8 cellular contexts compared by ENCODE assay signal in genomic region chr11:46290598-46291309, GRCh38. TPM values are rescaled to one million over a fixed set of nuclear protein-coding genes. Genes with fewer than 3 reads are reported as not detected.
DNase-seq lines count a peak whose midpoint lies in the region; ATAC-seq and TF ChIP-seq lines count a peak whose summit lies in the region.
"Had no signal": no experiment of that assay in that cellular context is flagged by ENCODE, and none has a peak within 500 bp of the region (broad histone marks: within the 10 kb centered on the region; RNA-seq: fewer than 3 reads in every experiment).

No MANE protein-coding gene starts in this region.

- peaks cover 10% of the 10 kb centered on the region; the same call in 1 of the 2 replicates for H4K20me1 ChIP-seq in SK-N-SH (ENCODE audit: insufficient read depth)

- peak overlapping the region; percentile 72 for H3K4me2 ChIP-seq in SK-N-SH

- 46% methylated on average over 4 of the region's 6 CpGs for WGBS in SK-N-SH (ENCODE audit: low lambda C conversion rate)
- WGBS in right cardiac atrium: 65% methylated on average over 6 of the region's 6 CpGs

- H3K27me3 ChIP-seq in SK-N-SH (ENCODE audit: insufficient read depth): no peaks in the 10 kb centered on the region
- no peaks in the 10 kb centered on the region for H3K27me3 ChIP-seq in right cardiac atrium (ENCODE audit: control insufficient read depth, insufficient read depth)

- ATAC-seq in right cardiac atrium: peak; percentile 5 to 27

- H3K79me2 ChIP-seq in SK-N-SH (ENCODE audit: insufficient read depth): peaks cover 86% of the 10 kb centered on the region

- H2AFZ ChIP-seq in SK-N-SH (ENCODE audit: low read depth): no peak overlapping the region

- CTCF ChIA-PET in HEK293T (lab: Yijun Ruan, JAX) (interaction anchor here (0.6 kb wide), 1 partner anchor 465 kb away, joined by 3 read pairs; no protein-coding TSS in a partner anchor), SK-N-SH (lab: Yijun Ruan, JAX) (interaction anchor here (1.4 to 3.7 kb wide), 6 partner anchors 9 to 168 kb away, joined by 3 to 27 read pairs (median 4); no protein-coding TSS in a partner anchor)

- H3K4me3 ChIP-seq in SK-N-SH (ENCODE audit: low read depth in 2 of 2, low read length in 1 of 2): 0 out of 4 replicates have a peak overlapping the region, but pooled peaks of 1 of the 2 experiments have one; percentile 9
- H3K4me3 ChIP-seq in right cardiac atrium (ENCODE audit: low read length): no peak overlapping the region

- no peak for TF ChIP-seq CTCF in SK-N-SH (IDR thresholded peaks at IDR 0.05)

- H3K9ac ChIP-seq in SK-N-SH: peak overlapping the region; percentile 24; the same call in 1 of the 2 replicates

- peak overlapping the region; percentile 53 to 95; a peak in 3 of 4 replicates for H3K27ac ChIP-seq in SK-N-SH (ENCODE audit: low read depth in 2 of 2, low read length in 1 of 2)
- no peak overlapping the region for H3K27ac ChIP-seq in right cardiac atrium (ENCODE audit: low read length)

- DNase-seq in HEK293T (ENCODE audit: extremely low spot score): peak; percentile 37
- peak; percentile 57 for DNase-seq in SK-N-SH
- peak; percentile 61 to 89 (median 82) for DNase-seq in right cardiac atrium
- DNase-seq in smooth muscle cell of the brain vasculature (ENCODE audit: low read depth, low spot score): peak; percentile 93
- no peak for DNase-seq in NOMO-1 treated with DMSO at 0.1 percent for 48 hours (lab: John Stamatoyannopoulos, UW; ENCODE audit: unreplicated experiment)
- no peak for DNase-seq in T-helper 9 cell
- no peak for DNase-seq in activated CD4-positive, alpha-beta T cell treated with anti-CD3 and anti-CD28 coated beads for 4 hours
- DNase-seq: naive B cell had no signal

- H3K4me1 ChIP-seq in SK-N-SH (ENCODE audit: control insufficient read depth in 1 of 2, insufficient read depth in 2 of 2, low read depth in 1 of 2, low read length in 1 of 2) (peaks cover 17 to 58% of the 10 kb centered on the region in 2 experiments), right cardiac atrium (ENCODE audit: control insufficient read depth, insufficient read depth, low read length) (no peaks in the 10 kb centered on the region)

- POLR2A ChIA-PET in HEK293T (lab: Yijun Ruan, JAX): interaction anchor here (0.6 to 3.4 kb wide), 3 partner anchors 12 to 48 kb away, joined by 3 to 16 read pairs (median 14); partner anchors contain the start of gene CREB3L1
- POLR2A ChIA-PET in SK-N-SH (lab: Yijun Ruan, JAX): no interaction called here

- intact Hi-C loops in right cardiac atrium (cut with DNase I): no loop called here

- TF ChIP-seq EP300 in SK-N-SH (IDR thresholded peaks at IDR 0.05; ENCODE audit: borderline replicate concordance in 1 of 2, low read depth in 1 of 2, low read length in 1 of 2): no peak

- no peaks in the 10 kb centered on the region for H3K9me3 ChIP-seq in SK-N-SH
- H3K9me3 ChIP-seq in right cardiac atrium (ENCODE audit: control insufficient read depth, low read length): no peaks in the 10 kb centered on the region

- H3K36me3 ChIP-seq in SK-N-SH (replicated peaks in 1 of 2; ENCODE audit: control insufficient read depth in 1 of 2, insufficient read depth in 2 of 2, low read length in 1 of 2): peaks cover 0 to 10% of the 10 kb centered on the region in 2 experiments

- no peaks in the 10 kb centered on the region for H3K9me2 ChIP-seq in SK-N-SH

- peaks cover 57% of the 10 kb centered on the region for H3F3A ChIP-seq in SK-N-SH (replicated peaks; ENCODE audit: insufficient read depth)

- no peak for TF ChIP-seq RAD21 in SK-N-SH (IDR thresholded peaks at IDR 0.05; ENCODE audit: low read length)

TF ChIP-seq in HEK293T, 16 proteins besides CTCF, POLR2A, EP300 and RAD21:
- TF ChIP-seq LEF1 (IDR thresholded peaks at IDR 0.05; ENCODE audit: borderline replicate concordance): no peak
- no peak for TF ChIP-seq SP1 (IDR thresholded peaks at IDR 0.05)
- no peak for TF ChIP-seq SUZ12 (IDR thresholded peaks at IDR 0.05)
- no peak for TF ChIP-seq ZNF384 (IDR thresholded peaks at IDR 0.05)
- TF ChIP-seq ARNT (IDR thresholded peaks at IDR 0.05): no peak
- TF ChIP-seq, protein P1, sequence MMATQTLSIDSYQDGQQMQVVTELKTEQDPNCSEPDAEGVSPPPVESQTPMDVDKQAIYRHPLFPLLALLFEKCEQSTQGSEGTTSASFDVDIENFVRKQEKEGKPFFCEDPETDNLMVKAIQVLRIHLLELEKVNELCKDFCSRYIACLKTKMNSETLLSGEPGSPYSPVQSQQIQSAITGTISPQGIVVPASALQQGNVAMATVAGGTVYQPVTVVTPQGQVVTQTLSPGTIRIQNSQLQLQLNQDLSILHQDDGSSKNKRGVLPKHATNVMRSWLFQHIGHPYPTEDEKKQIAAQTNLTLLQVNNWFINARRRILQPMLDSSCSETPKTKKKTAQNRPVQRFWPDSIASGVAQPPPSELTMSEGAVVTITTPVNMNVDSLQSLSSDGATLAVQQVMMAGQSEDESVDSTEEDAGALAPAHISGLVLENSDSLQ (IDR thresholded peaks at IDR 0.05): no peak
- TF ChIP-seq L3MBTL2 (conservative IDR thresholded peaks at IDR 0.05): no peak
- TF ChIP-seq TARDBP (IDR thresholded peaks at IDR 0.05): no peak
- TF ChIP-seq CTBP1 (IDR thresholded peaks at IDR 0.05; ENCODE audit: borderline replicate concordance): no peak
- no peak for TF ChIP-seq BHLHE40 (IDR thresholded peaks at IDR 0.05; ENCODE audit: borderline replicate concordance)
- no peak for TF ChIP-seq ELF4 (IDR thresholded peaks at IDR 0.05)
- no peak for TF ChIP-seq NFRKB (IDR thresholded peaks at IDR 0.05)

TF ChIP-seq in SK-N-SH, 30 proteins besides CTCF, POLR2A, EP300 and RAD21:
- TF ChIP-seq NFIC (IDR thresholded peaks at IDR 0.05; ENCODE audit: borderline replicate concordance): peak; percentile 71
- peak; percentile 70; the same call in 1 of the 2 replicates for TF ChIP-seq TCF12 (IDR thresholded peaks at IDR 0.05)
- no peak for TF ChIP-seq FOXJ3 (CRISPR knock-in tag; IDR thresholded peaks at IDR 0.05)
- no peak for TF ChIP-seq NRF1 (IDR thresholded peaks at IDR 0.05; ENCODE audit: low read depth, low read length)
- TF ChIP-seq, protein P2, sequence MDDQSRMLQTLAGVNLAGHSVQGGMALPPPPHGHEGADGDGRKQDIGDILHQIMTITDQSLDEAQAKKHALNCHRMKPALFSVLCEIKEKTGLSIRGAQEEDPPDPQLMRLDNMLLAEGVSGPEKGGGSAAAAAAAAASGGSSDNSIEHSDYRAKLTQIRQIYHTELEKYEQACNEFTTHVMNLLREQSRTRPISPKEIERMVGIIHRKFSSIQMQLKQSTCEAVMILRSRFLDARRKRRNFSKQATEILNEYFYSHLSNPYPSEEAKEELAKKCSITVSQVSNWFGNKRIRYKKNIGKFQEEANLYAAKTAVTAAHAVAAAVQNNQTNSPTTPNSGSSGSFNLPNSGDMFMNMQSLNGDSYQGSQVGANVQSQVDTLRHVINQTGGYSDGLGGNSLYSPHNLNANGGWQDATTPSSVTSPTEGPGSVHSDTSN (IDR thresholded peaks at IDR 0.05): no peak

RNA-seq across cellular contexts. Expression of gene CREB3L1, which starts 13.3 kb away (rescaled TPM):
- polyA plus RNA-seq in SK-N-SH (2012; rRNA removed): 5.6 and 14.0 TPM in 2 replicates
- polyA plus RNA-seq in SK-N-SH (2012; cell fraction: cytosol; rRNA removed): 9.9 and 13.3 TPM in 2 replicates
- polyA plus RNA-seq in SK-N-SH (2012; cell fraction: nucleus; rRNA removed): 14.7 and 17.4 TPM in 2 replicates
- total RNA-seq in right cardiac atrium: 10 to 100 TPM in 3 of 4 donors, 1 to 10 TPM in 1; 9.7 to 18.8 (median 15.3) TPM
- polyA plus RNA-seq in right cardiac atrium: 15.2 TPM

RNA-seq across cellular contexts. Expression of gene DGKZ, which starts 56.5 kb away (rescaled TPM):
- polyA plus RNA-seq in SK-N-SH (2012; rRNA removed) (23.9 and 33.2 TPM in 2 replicates), right cardiac atrium (87.5 TPM)
- polyA plus RNA-seq in SK-N-SH (2012; cell fraction: cytosol; rRNA removed): 9.1 and 17.5 TPM in 2 replicates
- 80.1 and 95.5 TPM in 2 replicates for polyA plus RNA-seq in SK-N-SH (2012; cell fraction: nucleus; rRNA removed)
- total RNA-seq in right cardiac atrium: 100 to 1,000 TPM in 2 of 4 donors, 10 to 100 TPM in 2; 75.8 to 108 (median 100) TPM

Comparison
In these comparisons a context has a peak if more than half of its experiments do, and no peak if none do; other contexts are left out.
1. DNase-seq: peak in HEK293T (single experiment), SK-N-SH (single experiment), right cardiac atrium (3 of 3) and smooth muscle cell of the brain vasculature (single experiment); none in NOMO-1 treated with DMSO at 0.1 percent for 48 hours (single experiment), T-helper 9 cell (single experiment) and activated CD4-positive, alpha-beta T cell treated with anti-CD3 and anti-CD28 coated beads for 4 hours (0 of 2).